ENCODE assay signal across 8 cellular contexts in the genomic region with DNA sequence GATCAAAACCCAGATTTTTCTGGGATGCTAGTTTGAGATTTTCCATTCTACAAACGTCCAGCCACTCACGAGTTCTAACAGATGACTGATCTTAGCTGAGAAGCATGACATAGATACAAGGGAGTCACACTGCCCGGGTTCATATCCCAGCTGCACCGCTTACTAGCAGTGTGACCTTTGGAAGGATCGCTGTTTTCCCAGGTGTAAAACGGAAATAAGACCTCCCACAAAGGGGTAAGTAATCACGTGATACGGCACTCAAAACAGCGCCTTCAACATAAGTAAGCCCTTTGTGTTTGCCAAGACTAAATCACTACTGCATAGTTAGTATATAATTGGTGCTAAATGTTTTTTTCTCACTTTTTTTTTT. TPM values are rescaled to one million over a fixed set of nuclear protein-coding genes. Genes with fewer than 3 reads are reported as not detected.
DNase-seq lines count a peak whose midpoint lies in the region; ATAC-seq, FAIRE-seq and TF ChIP-seq lines count a peak whose summit lies in the region.

No MANE protein-coding gene starts in this region.

- DNase-seq in Caco-2 (peak; percentile 58 to 80), LHCN-M2 (ENCODE audit: low read depth) (peak; percentile 44), H1 (ENCODE audit: low read depth in 1 of 2, low spot score in 2 of 2) (peak in 1 of 2 experiments; percentile 51), 8988T (no peak), GM19238 (ENCODE audit: insufficient read length, low spot score) (no peak)
- DNase-seq in naive thymus-derived CD8-positive, alpha-beta T cell = peak in 2 of 10 donors; percentile 9 to 38

- 0 out of 2 replicates have a peak overlapping the region, but pooled peaks have one; percentile 37 for H2AFZ ChIP-seq in H1 (ENCODE audit: low read length)

- H3K23me2 ChIP-seq in H1 (ENCODE audit: low read depth, low read length) = peaks cover 7% of the 10 kb centered on the region

- H3K36me3 ChIP-seq in Caco-2 (ENCODE audit: control insufficient read depth, insufficient read depth, low read length) (no peaks in the 10 kb centered on the region), H1 (ENCODE audit: control insufficient read depth in 2 of 4, insufficient read depth in 4 of 4, low read length in 3 of 4) (peaks cover 2 to 13% (median 10%) of the 10 kb centered on the region in 4 experiments)

- H3K23ac ChIP-seq in H1 (ENCODE audit: insufficient read length) = no peak overlapping the region

- POLR2A ChIA-PET in Caco-2 (lab: Charles Lee) = no interaction called here
- POLR2A ChIA-PET in H1 (lab: Charles Lee; ENCODE audit: partially characterized antibody) = interaction anchor here (0.9 to 3.1 kb wide), 11 partner anchors 10 to 228 kb away, joined by 3 to 27 read pairs (median 4); no protein-coding TSS in a partner anchor
- POLR2A ChIA-PET in naive thymus-derived CD8-positive, alpha-beta T cell (lab: Charles Lee) = interaction anchor here (0.6 to 2.2 kb wide), 10 partner anchors 9 to 1327 kb away, joined by 3 to 9 read pairs (median 3); a partner anchor contains a TSS

- peak overlapping the region; percentile 97 for H3K27ac Mint-ChIP-seq in Caco-2 (ENCODE audit: unreplicated experiment)
- peak overlapping the region; percentile 97 to 100 (median 99) for H3K27ac Mint-ChIP-seq in naive thymus-derived CD8-positive, alpha-beta T cell

- H4K5ac ChIP-seq in H1 (ENCODE audit: insufficient read length, low read depth, low read length) = no peak overlapping the region

- H2BK5ac ChIP-seq in H1 (ENCODE audit: low read depth, low read length) = no peak overlapping the region; the same call in 1 of the 2 replicates

- no peak overlapping the region for H3K18ac ChIP-seq in H1 (ENCODE audit: extremely low read depth, low read length)

- no peaks in the 10 kb centered on the region for H3K9me3 ChIP-seq in Caco-2
- H3K9me3 ChIP-seq in H1 (ENCODE audit: insufficient read depth in 2 of 2, low read depth in 1 of 2, low read length in 1 of 2) = no peaks in the 10 kb centered on the region

- no peak overlapping the region for H2BK20ac ChIP-seq in H1 (ENCODE audit: low read length)

- peak; percentile 2 to 3 for ATAC-seq in naive thymus-derived CD8-positive, alpha-beta T cell
- no peak for ATAC-seq in HG03460 (IDR thresholded peaks at IDR 0.05; ENCODE audit: unreplicated experiment)

- no peak overlapping the region for H3K56ac ChIP-seq in H1 (replicated peaks; ENCODE audit: insufficient read length, low read depth, low read length)

- H3K27me3 ChIP-seq in Caco-2 (replicated peaks; ENCODE audit: control insufficient read depth, insufficient read depth, low read length) (no peaks in the 10 kb centered on the region), H1 (replicated peaks in 1 of 4; ENCODE audit: control insufficient read depth in 3 of 4, extremely low read depth in 1 of 4, insufficient read depth in 3 of 4, low read length in 3 of 4) (no peaks in the 10 kb centered on the region)

- H3K9me3 Mint-ChIP-seq in Caco-2 (ENCODE audit: unreplicated experiment) = no peaks in the 10 kb centered on the region
- no peaks in the 10 kb centered on the region for H3K9me3 Mint-ChIP-seq in naive thymus-derived CD8-positive, alpha-beta T cell

- H3K14ac ChIP-seq in H1 (ENCODE audit: insufficient read length) = no peak overlapping the region

- peak overlapping the region; percentile 71 to 85 for H3K4me2 ChIP-seq in H1 (ENCODE audit: insufficient read depth in 1 of 2, low read depth in 2 of 2, low read length in 2 of 2)

- H2BK12ac ChIP-seq in H1 (ENCODE audit: low read depth, low read length) = no peak overlapping the region; the same call in 1 of the 2 replicates

- H3K27me3 Mint-ChIP-seq in Caco-2 (ENCODE audit: insufficient read depth, unreplicated experiment) = no peaks in the 10 kb centered on the region
- peaks cover 0 to 2% (median 0%) of the 10 kb centered on the region in 5 donors for H3K27me3 Mint-ChIP-seq in naive thymus-derived CD8-positive, alpha-beta T cell

- no peak overlapping the region for H3K4ac ChIP-seq in H1 (replicated peaks; ENCODE audit: insufficient read length, low read depth, low read length)

- TF ChIP-seq EP300 in H1 (IDR thresholded peaks at IDR 0.05; ENCODE audit: borderline replicate concordance in 1 of 2, low read depth in 2 of 2, low read length in 2 of 2) = no peak

- intact Hi-C loops in Caco-2 (cut with micrococcal nuclease; ENCODE audit: unreplicated experiment) = no loop called here

- no peaks in the 10 kb centered on the region for H3K4me1 Mint-ChIP-seq in Caco-2 (ENCODE audit: low read depth, unreplicated experiment)
- peaks cover 18 to 39% (median 30%) of the 10 kb centered on the region in 4 donors for H3K4me1 Mint-ChIP-seq in naive thymus-derived CD8-positive, alpha-beta T cell

- TSS peak; percentile 98 for BruUV-seq in Caco-2 (replicated peaks; lab: Mats Ljungman, UMichigan)

- H3K4me3 ChIP-seq in Caco-2 (ENCODE audit: low read depth, low read length) = peak overlapping the region; percentile 62
- peak overlapping the region; percentile 63 to 98 (median 80) for H3K4me3 ChIP-seq in H1 (ENCODE audit: extremely low read depth in 1 of 4, insufficient read depth in 2 of 4, low read depth in 3 of 4, low read length in 4 of 4)

- no peak overlapping the region for H4K91ac ChIP-seq in H1 (replicated peaks; ENCODE audit: insufficient read length, low read length)

- H2BK120ac ChIP-seq in H1 (replicated peaks; ENCODE audit: low read depth, low read length) = no peak overlapping the region

- WGBS in H1 (ENCODE audit: extremely low coverage in 1 of 2, insufficient coverage in 1 of 2, insufficient read length in 1 of 2, insufficient replicate concordance in 2 of 2, low coverage in 1 of 2, low lambda C conversion rate in 2 of 2, missing lambda C conversion rate in 1 of 2), 2 experiments = 16% methylated on average over 9 of the region's 9 CpGs; no CpG with 5 or more reads in 1 of the 2 experiments

- peaks cover 0 to 2% of the 10 kb centered on the region in 2 experiments for H4K20me1 ChIP-seq in H1 (replicated peaks in 1 of 2; ENCODE audit: control insufficient read depth in 1 of 2, insufficient read depth in 2 of 2, low read length in 2 of 2)

- H3K4me1 ChIP-seq in Caco-2 (peaks cover 7% of the 10 kb centered on the region), H1 (replicated peaks in 1 of 4; ENCODE audit: control insufficient read depth in 3 of 4, insufficient read depth in 4 of 4, low read length in 3 of 4) (peaks cover 0 to 3% (median under 1%) of the 10 kb centered on the region in 4 experiments; a peak in 2 of 7 replicates)

- TF ChIP-seq CTCF in Caco-2 (IDR thresholded peaks at IDR 0.05; ENCODE audit: insufficient read depth in 1 of 2, low read depth in 1 of 2, low read length in 1 of 2, severe bottlenecking in 1 of 2, unreplicated experiment in 1 of 2) (no peak), VCaP (conservative IDR thresholded peaks at IDR 0.05) (no peak), H1 (IDR thresholded peaks at IDR 0.05; ENCODE audit: control extremely low read depth in 1 of 3, insufficient read depth in 1 of 3, low read depth in 1 of 3, low read length in 3 of 3) (no peak)

- TF ChIP-seq POLR2A in H1 (IDR thresholded peaks at IDR 0.05; ENCODE audit: control extremely low read depth in 1 of 2, low read depth in 2 of 2, low read length in 2 of 2) = no peak

- peaks cover 28% of the 10 kb centered on the region for H3K36me3 Mint-ChIP-seq in Caco-2 (ENCODE audit: insufficient read depth, unreplicated experiment)
- peaks cover 0 to 22% (median 4%) of the 10 kb centered on the region in 3 donors for H3K36me3 Mint-ChIP-seq in naive thymus-derived CD8-positive, alpha-beta T cell

- peaks cover 7 to 21% of the 10 kb centered on the region in 2 experiments for H3K79me2 ChIP-seq in H1 (ENCODE audit: control insufficient read depth in 1 of 2, insufficient read depth in 2 of 2, low read length in 2 of 2)

- FAIRE-seq in H1 (lab: Jason Lieb, UNC) = peak; percentile 24

- no peak overlapping the region for H2BK15ac ChIP-seq in H1 (ENCODE audit: low read length)

- peak overlapping the region in 3 of 4 experiments; percentile 47 to 92 (median 82); a peak in 5 of 7 replicates for H3K9ac ChIP-seq in H1 (replicated peaks in 1 of 4; ENCODE audit: extremely low read depth in 1 of 4, low read depth in 3 of 4, low read length in 3 of 4)

- no peak overlapping the region for H2AK5ac ChIP-seq in H1 (ENCODE audit: low read depth, low read length)

- H4K8ac ChIP-seq in H1 (ENCODE audit: extremely low read depth, insufficient read depth, low read length) = peak overlapping the region; percentile 84; the same call in 1 of the 2 replicates

- H3K27ac ChIP-seq in VCaP = peak overlapping the region; percentile 87
- H3K27ac ChIP-seq in H1 (ENCODE audit: low read depth, low read length) = peak overlapping the region; percentile 95

- H3K79me1 ChIP-seq in H1 (ENCODE audit: low read depth, low read length) = 0 out of 2 replicates have a peak, but pooled peaks cover 2% of the 10 kb centered on the region

- CTCF ChIA-PET in Caco-2 (lab: Charles Lee) (no interaction called here), H1 (lab: Charles Lee; ENCODE audit: partially characterized antibody) (interaction anchor here (0.8 to 1.4 kb wide), 3 partner anchors 11 to 206 kb away, joined by 3 to 6 read pairs (median 5); no protein-coding TSS in a partner anchor)

- H3K4me3 Mint-ChIP-seq in Caco-2 (ENCODE audit: unreplicated experiment) = peak overlapping the region; percentile 76
- H3K4me3 Mint-ChIP-seq in naive thymus-derived CD8-positive, alpha-beta T cell = peak overlapping the region; percentile 91 to 100 (median 98)

- TF ChIP-seq RAD21 in H1 (IDR thresholded peaks at IDR 0.05 in 1 of 2, conservative IDR thresholded peaks at IDR 0.05 in 1 of 2; ENCODE audit: low read depth in 2 of 2, low read length in 2 of 2) = no peak

TF ChIP-seq in H1, 55 proteins besides CTCF, POLR2A, EP300 and RAD21 (continues in another document):
- TF ChIP-seq CREB1 (IDR thresholded peaks at IDR 0.05) = no peak
- TF ChIP-seq KDM4A (IDR thresholded peaks at IDR 0.05; ENCODE audit: low read depth, low read length, severe bottlenecking) = no peak
- no peak for TF ChIP-seq MAFK (IDR thresholded peaks at IDR 0.05; ENCODE audit: low read depth, low read length)
- no peak for TF ChIP-seq SIX5 (IDR thresholded peaks at IDR 0.05; ENCODE audit: low read depth, low read length)

RNA-seq across cellular contexts. Expression of a gene that starts 0.6 kb away (rescaled TPM):
- total RNA-seq in Caco-2 (2022) (42.9 and 44.6 TPM in 2 replicates), LHCN-M2 (2014; rRNA removed) (99.9 and 153 TPM in 2 replicates)
- polyA plus RNA-seq in LHCN-M2 (2012) = 56.5 TPM
- total RNA-seq in H1 (2021; fragmentation: NEBNext Ultra II Directional; extraction: Animal tissue kit (Norgen Biotek cat#: 25700)) = 57.8 and 60.2 TPM in 2 replicates
- 73.8 and 78.5 TPM in 2 replicates for polyA plus RNA-seq in H1 (2011; rRNA removed)
- 185 TPM for polyA plus RNA-seq in H1 (2011; cell fraction: cytosol; rRNA removed)
- 21.5 TPM for polyA plus RNA-seq in H1 (2011; cell fraction: nucleus; rRNA removed)
- 52.2 to 71.9 TPM (median 62.6 TPM) in 4 replicates for polyA plus RNA-seq in H1 (2012, experiment 1 of 2)
- polyA plus RNA-seq in H1 (2012, experiment 2 of 2) = 8.1 TPM
- polyA plus RNA-seq in H1 (2013, experiment 1 of 2) = 87.3 TPM
- 100 TPM for polyA plus RNA-seq in H1 (2013, experiment 2 of 2)
- 36.1 and 44.0 TPM in 2 replicates for polyA minus RNA-seq in H1 (2011; rRNA and poly(A)+ RNA removed)
- polyA minus RNA-seq in H1 (2011; cell fraction: cytosol; rRNA and poly(A)+ RNA removed) = 36.6 TPM
- polyA minus RNA-seq in H1 (2011; cell fraction: nucleus; rRNA and poly(A)+ RNA removed) = 22.9 TPM
- 10 to 100 TPM; 33.3 to 35.6 TPM for total RNA-seq in naive thymus-derived CD8-positive, alpha-beta T cell
- polyA plus RNA-seq in naive thymus-derived CD8-positive, alpha-beta T cell = 10 to 100 TPM; 70.5 to 75.6 (median 75.5) TPM

Comparison
In these comparisons a context has a peak if more than half of its experiments do, and no peak if none do; other contexts are left out.
1. DNase-seq: peak in Caco-2 (2 of 2) and LHCN-M2 (single experiment); none in 8988T (single experiment) and GM19238 (single experiment).